ENCODE assay signal across 9 cellular contexts in the genomic region with DNA sequence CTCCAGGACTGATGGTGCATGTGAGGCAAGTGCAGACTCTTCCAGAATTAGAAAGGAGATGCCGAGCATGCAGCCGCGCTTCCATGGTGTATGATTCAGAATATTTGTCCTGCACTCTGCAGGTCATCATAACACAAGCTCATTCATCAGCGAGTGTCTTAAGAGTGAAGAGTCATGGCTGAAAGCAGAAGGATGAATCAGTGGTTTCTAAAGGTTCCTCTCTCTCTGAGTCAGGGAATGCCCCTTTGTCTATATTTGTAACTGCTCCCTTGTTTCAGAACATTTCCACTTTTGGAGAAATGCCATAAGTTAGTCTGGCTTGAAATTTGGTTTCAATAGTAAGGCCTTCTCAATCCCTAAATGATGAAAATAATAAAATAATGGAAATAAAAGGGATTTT.
DNase-seq lines count a peak whose midpoint lies in the region; ATAC-seq lines count a peak whose summit lies in the region.
"Had no signal": no experiment of that assay in that cellular context is flagged by ENCODE, and none has a peak within 500 bp of the region (broad histone marks: within the 10 kb centered on the region; RNA-seq: fewer than 3 reads in every experiment).

No MANE protein-coding gene starts in this region.

- no peak overlapping the region for H3K9ac ChIP-seq in BLaER1 treated with 17β-estradiol and CSF1 and Interleukin-3, amounts not matched to agents 10 nM and 100 nM

- H3K27ac Mint-ChIP-seq in stimulated activated effector memory CD8-positive, alpha-beta T cell treated with anti-CD3 and anti-CD28 coated beads, Interleukin-12 subunit alpha, Interleukin-12 subunit beta, amount 100 ng/mL, for 72 hours: no peak overlapping the region

- peaks cover 0 to 7% (median 0%) of the 10 kb centered on the region in 11 experiments; a peak in 2 of 22 replicates for H3K36me3 ChIP-seq in BLaER1 treated with 17β-estradiol and CSF1 and Interleukin-3, amounts not matched to agents 10 nM and 100 nM

- ATAC-seq in GM19463 (IDR thresholded peaks at IDR 0.05; ENCODE audit: unreplicated experiment): peak; percentile 98
- ATAC-seq in HG03460 (IDR thresholded peaks at IDR 0.05; ENCODE audit: unreplicated experiment): peak; percentile 95
- ATAC-seq in stimulated activated effector memory CD8-positive, alpha-beta T cell treated with anti-CD3 and anti-CD28 coated beads, Interleukin-12 subunit alpha, Interleukin-12 subunit beta, amount 100 ng/mL, for 72 hours: peak; percentile 80

- H3K9me3 Mint-ChIP-seq in stimulated activated effector memory CD8-positive, alpha-beta T cell treated with anti-CD3 and anti-CD28 coated beads, Interleukin-12 subunit alpha, Interleukin-12 subunit beta, amount 100 ng/mL, for 72 hours: no peaks in the 10 kb centered on the region

- H3K36me3 Mint-ChIP-seq in stimulated activated effector memory CD8-positive, alpha-beta T cell treated with anti-CD3 and anti-CD28 coated beads, Interleukin-12 subunit alpha, Interleukin-12 subunit beta, amount 100 ng/mL, for 72 hours: no peaks in the 10 kb centered on the region

- no peaks in the 10 kb centered on the region for H3K4me1 Mint-ChIP-seq in stimulated activated effector memory CD8-positive, alpha-beta T cell treated with anti-CD3 and anti-CD28 coated beads, Interleukin-12 subunit alpha, Interleukin-12 subunit beta, amount 100 ng/mL, for 72 hours

- peaks cover 16 to 41% (median 26%) of the 10 kb centered on the region in 10 experiments for H3K4me1 ChIP-seq in BLaER1 treated with 17β-estradiol and CSF1 and Interleukin-3, amounts not matched to agents 10 nM and 100 nM

- peaks cover 0 to 11% (median 0%) of the 10 kb centered on the region in 11 experiments; a peak in 1 of 22 replicates for H3K9me3 ChIP-seq in BLaER1 treated with 17β-estradiol and CSF1 and Interleukin-3, amounts not matched to agents 10 nM and 100 nM (replicated peaks in 1 of 11)

- no peak overlapping the region for H3K4me3 Mint-ChIP-seq in stimulated activated effector memory CD8-positive, alpha-beta T cell treated with anti-CD3 and anti-CD28 coated beads, Interleukin-12 subunit alpha, Interleukin-12 subunit beta, amount 100 ng/mL, for 72 hours

- H3K4me2 ChIP-seq in BLaER1 treated with 17β-estradiol and CSF1 and Interleukin-3, amounts not matched to agents 10 nM and 100 nM: peak overlapping the region; percentile 28 to 88 (median 75)

- no peaks in the 10 kb centered on the region for H3K27me3 ChIP-seq in BLaER1 treated with 17β-estradiol and CSF1 and Interleukin-3, amounts not matched to agents 10 nM and 100 nM

- no peak overlapping the region for H3K4me3 ChIP-seq in BLaER1 treated with 17β-estradiol and CSF1 and Interleukin-3, amounts not matched to agents 10 nM and 100 nM

- DNase-seq in caudate nucleus (lab: John Stamatoyannopoulos, UW): peak in 1 of 61 donors; percentile 18
- no peak for DNase-seq in stimulated activated effector memory CD8-positive, alpha-beta T cell treated with anti-CD3 and anti-CD28 coated beads, Interleukin-12 subunit alpha, Interleukin-12 subunit beta, amount 100 ng/mL, for 72 hours (ENCODE audit: low spot score in 2 of 2)
- no peak for DNase-seq in islet precursor cell
- no peak for DNase-seq in stimulated activated CD4-positive, alpha-beta T cell treated with anti-CD3 and anti-CD28 coated beads, Interleukin-4, amount 100 ng/mL, for 4 hours
- DNase-seq in NCI-H1105 treated with DMSO at 0.1 percent for 48 hours (lab: John Stamatoyannopoulos, UW): no peak

- peak overlapping the region in 5 of 11 experiments; percentile 39 to 60 (median 43); a peak in 9 of 22 replicates for H3K27ac ChIP-seq in BLaER1 treated with 17β-estradiol and CSF1 and Interleukin-3, amounts not matched to agents 10 nM and 100 nM
- H3K27ac ChIP-seq in caudate nucleus (ENCODE audit: low read depth, low read length): peak overlapping the region; percentile 15
- H3K27ac ChIP-seq: HL-60 had no signal

- H4K20me1 ChIP-seq in BLaER1 treated with 17β-estradiol and CSF1 and Interleukin-3, amounts not matched to agents 10 nM and 100 nM: peaks cover 0 to 4% (median 0%) of the 10 kb centered on the region in 11 experiments; a peak in 5 of 22 replicates
